21 cellular contexts compared by ENCODE assay signal in genomic region chrX:146921204-146921603, GRCh38.
DNase-seq lines count a peak whose midpoint lies in the region; ATAC-seq, FAIRE-seq and TF ChIP-seq lines count a peak whose summit lies in the region.
"Had no signal": no experiment of that assay in that cellular context is flagged by ENCODE, and none has a peak within 500 bp of the region (broad histone marks: within the 10 kb centered on the region; RNA-seq: fewer than 3 reads in every experiment).

No MANE protein-coding gene starts in this region.

- H4K20me1 ChIP-seq in KMS-11 (ENCODE audit: insufficient read depth) (no peaks in the 10 kb centered on the region), astrocyte (ENCODE audit: insufficient read depth, low read length) (no peaks in the 10 kb centered on the region)

- H3K27ac ChIP-seq in A549 (no peak overlapping the region), KMS-11 (peak overlapping the region; percentile 50), astrocyte (ENCODE audit: low read depth, low read length) (no peak overlapping the region)
- H3K27ac ChIP-seq: 22Rv1, C4-2B had no signal

- no peaks in the 10 kb centered on the region for H3K27me3 Mint-ChIP-seq in astrocyte (ENCODE audit: low read depth, unreplicated experiment)
- H3K27me3 Mint-ChIP-seq: CD4-positive, CD25-positive, alpha-beta regulatory T cell had no signal

- no peak for TF ChIP-seq RAD21 in A549 (conservative IDR thresholded peaks at IDR 0.05 in 1 of 2, IDR thresholded peaks at IDR 0.05 in 1 of 2)

- no peaks in the 10 kb centered on the region for H3K27me3 ChIP-seq in KMS-11 (ENCODE audit: insufficient read depth, low read depth)
- H3K27me3 ChIP-seq in astrocyte (ENCODE audit: insufficient read depth, low read length): no peaks in the 10 kb centered on the region

- ATAC-seq in A549: no peak
- ATAC-seq in activated CD4-positive, CD25-positive, alpha-beta regulatory T cell treated with anti-CD3 and anti-CD28 coated beads, Interleukin-2, amount 50 U/mL, for 24 hours: no peak
- ATAC-seq: CD8-positive, alpha-beta T cell; GM12878; GM23338; HCT116 had no signal

- H3K4me3 Mint-ChIP-seq in astrocyte (ENCODE audit: unreplicated experiment): no peak overlapping the region
- H3K4me3 Mint-ChIP-seq: CD4-positive, CD25-positive, alpha-beta regulatory T cell; CD8-positive, alpha-beta T cell; GM23338; H9 had no signal

- in situ Hi-C loops in GM13977 (cut with MboI; ENCODE audit: low pct_unique_long_range_greater_than_20kb, low sequenced_read_pairs, unreplicated experiment): no loop called here

- no peaks in the 10 kb centered on the region for H3K9me3 Mint-ChIP-seq in astrocyte (ENCODE audit: unreplicated experiment)

- H3K4me2 ChIP-seq in A549 (no peak overlapping the region), KMS-11 (peak overlapping the region; percentile 56), astrocyte (ENCODE audit: low read length) (no peak overlapping the region)
- H3K4me2 ChIP-seq: GM23338 had no signal

- no peaks in the 10 kb centered on the region for H3K4me1 ChIP-seq in A549
- H3K4me1 ChIP-seq in KMS-11 (ENCODE audit: low read depth, poor library complexity, severe bottlenecking): peaks cover 26% of the 10 kb centered on the region
- no peaks in the 10 kb centered on the region for H3K4me1 ChIP-seq in astrocyte (ENCODE audit: insufficient read depth, low read length)
- H3K4me1 ChIP-seq: Caco-2 had no signal

- no peaks in the 10 kb centered on the region for H3K36me3 ChIP-seq in KMS-11 (ENCODE audit: insufficient read depth)
- H3K36me3 ChIP-seq in astrocyte (ENCODE audit: insufficient read depth, low read length): no peaks in the 10 kb centered on the region

- H3K36me3 Mint-ChIP-seq in astrocyte (ENCODE audit: low read depth, unreplicated experiment): no peaks in the 10 kb centered on the region
- H3K36me3 Mint-ChIP-seq: CD4-positive, CD25-positive, alpha-beta regulatory T cell; CD8-positive, alpha-beta T cell had no signal

- H2AFZ ChIP-seq in KMS-11 (ENCODE audit: low read depth) (no peak overlapping the region; the same call in 1 of the 2 replicates), astrocyte (ENCODE audit: low read depth, low read length) (no peak overlapping the region)
- H2AFZ ChIP-seq: GM23338 had no signal

- H3K27ac Mint-ChIP-seq in astrocyte (ENCODE audit: unreplicated experiment): no peak overlapping the region
- H3K27ac Mint-ChIP-seq: CD4-positive, CD25-positive, alpha-beta regulatory T cell; CD8-positive, alpha-beta T cell; GM23338; H9 had no signal

- no peak for TF ChIP-seq EP300 in A549 (IDR thresholded peaks at IDR 0.05)

- H3K9ac ChIP-seq in KMS-11 (no peak overlapping the region), astrocyte (ENCODE audit: low read length) (no peak overlapping the region)

- H3K4me3 ChIP-seq in A549 (no peak overlapping the region), KMS-11 (IDR thresholded peaks at IDR 0.05; ENCODE audit: insufficient read depth, low read depth, low read length) (no peak overlapping the region), astrocyte (ENCODE audit: insufficient read depth, low read depth, low read length) (no peak overlapping the region)
- H3K4me3 ChIP-seq: GM12878, GM23338 had no signal

- DNase-seq in A549 (ENCODE audit: low read depth in 1 of 2, low spot score in 1 of 2): no peak
- no peak for DNase-seq in astrocyte (ENCODE audit: low read depth)
- no peak for DNase-seq in dermis blood vessel endothelial cell
- no peak for DNase-seq in GM13977 (ENCODE audit: low spot score)
- DNase-seq: Caco-2; CD4-positive, CD25-positive, alpha-beta regulatory T cell; CD8-positive, alpha-beta T cell; DMS153; DND-41; EL; GDM1; H9 had no signal

- FAIRE-seq in A549 (lab: Jason Lieb, UNC): peak; percentile 7
- peak; percentile 9 for FAIRE-seq in astrocyte (lab: Jason Lieb, UNC)
- FAIRE-seq: GM12878, GM18507, GM19239 had no signal

- no peak for TF ChIP-seq CTCF in A549 (IDR thresholded peaks at IDR 0.05)
- no peak for TF ChIP-seq CTCF in KMS-11 (conservative IDR thresholded peaks at IDR 0.05; ENCODE audit: low read depth, low read length)
- no peak for TF ChIP-seq CTCF in astrocyte (IDR thresholded peaks at IDR 0.05; ENCODE audit: insufficient read depth, low read depth, low read length)
- no peak for TF ChIP-seq CTCF in GM13977 (IDR thresholded peaks at IDR 0.05; ENCODE audit: extremely low read depth, insufficient read depth, missing control alignments)

- H3K4me1 Mint-ChIP-seq in astrocyte (ENCODE audit: low read depth, unreplicated experiment): no peaks in the 10 kb centered on the region
- H3K4me1 Mint-ChIP-seq: CD4-positive, CD25-positive, alpha-beta regulatory T cell; GM23338 had no signal

- no peaks in the 10 kb centered on the region for H3K79me2 ChIP-seq in KMS-11 (ENCODE audit: insufficient read depth, low read depth)
- no peaks in the 10 kb centered on the region for H3K79me2 ChIP-seq in astrocyte (ENCODE audit: insufficient read depth, low read length)

- POLR2A ChIA-PET in A549 (lab: Yijun Ruan, JAX): no interaction called here

- H3K9me3 ChIP-seq in A549 (no peaks in the 10 kb centered on the region), astrocyte (ENCODE audit: insufficient read depth, low read depth, low read length) (no peaks in the 10 kb centered on the region)
- H3K9me3 ChIP-seq: Caco-2 had no signal

- CTCF ChIA-PET in A549 (lab: Yijun Ruan, JAX): no interaction called here

- TF ChIP-seq POLR2A in A549 (IDR thresholded peaks at IDR 0.05; ENCODE audit: low read length): no peak

TF ChIP-seq in A549, 52 proteins besides CTCF, POLR2A, EP300 and RAD21:
- TF ChIP-seq ELK1 (IDR thresholded peaks at IDR 0.05; ENCODE audit: low read depth, low read length): no peak
- TF ChIP-seq HOXA7 (CRISPR knock-in tag; IDR thresholded peaks at IDR 0.05): no peak
- TF ChIP-seq TP53 (CRISPR knock-in tag; IDR thresholded peaks at IDR 0.05): no peak
